In genomic region chr15:57703387-57703786, GRCh38 we compare ENCODE assay signal across 13 cellular contexts. TPM values are rescaled to one million over a fixed set of nuclear protein-coding genes. Genes with fewer than 3 reads are reported as not detected.
DNase-seq lines count a peak whose midpoint lies in the region; ATAC-seq and TF ChIP-seq lines count a peak whose summit lies in the region.
"Had no signal": no experiment of that assay in that cellular context is flagged by ENCODE, and none has a peak within 500 bp of the region (broad histone marks: within the 10 kb centered on the region; RNA-seq: fewer than 3 reads in every experiment).

No MANE protein-coding gene starts in this region.

- peaks cover 2 to 3% of the 10 kb centered on the region in 2 donors for H3K27me3 Mint-ChIP-seq in CD4-positive, alpha-beta memory T cell
- H3K27me3 Mint-ChIP-seq in T-cell (peaks cover 4 to 14% of the 10 kb centered on the region in 2 donors), endothelial cell (ENCODE audit: unreplicated experiment) (peaks cover 8% of the 10 kb centered on the region)

- peak overlapping the region; percentile 1 to 83 (median 66) for H3K4me3 Mint-ChIP-seq in CD4-positive, alpha-beta memory T cell
- H3K4me3 Mint-ChIP-seq in T-cell (peak overlapping the region in 2 of 3 donors; percentile 44 to 61), endothelial cell (ENCODE audit: unreplicated experiment) (no peak overlapping the region)

- H3K4me1 Mint-ChIP-seq in CD4-positive, alpha-beta memory T cell, result peaks cover 33 to 58% (median 48%) of the 10 kb centered on the region in 4 donors
- H3K4me1 Mint-ChIP-seq in T-cell (peaks cover 52 to 57% (median 56%) of the 10 kb centered on the region in 3 donors), endothelial cell (ENCODE audit: unreplicated experiment) (peaks cover 19% of the 10 kb centered on the region)

- peaks cover 0 to 10% of the 10 kb centered on the region in 2 donors for H3K36me3 Mint-ChIP-seq in CD4-positive, alpha-beta memory T cell
- no peaks in the 10 kb centered on the region for H3K36me3 Mint-ChIP-seq in T-cell
- H3K36me3 Mint-ChIP-seq in endothelial cell (ENCODE audit: low read depth, unreplicated experiment), result peaks cover 11% of the 10 kb centered on the region

- no peaks in the 10 kb centered on the region for H3K9me3 Mint-ChIP-seq in CD4-positive, alpha-beta memory T cell
- H3K9me3 Mint-ChIP-seq in T-cell (no peaks in the 10 kb centered on the region), endothelial cell (ENCODE audit: unreplicated experiment) (no peaks in the 10 kb centered on the region)

- peak; percentile 63 for ATAC-seq in DND-41 (ENCODE audit: insufficient read depth, low read depth)
- ATAC-seq in T-cell (replicated peaks in 1 of 4), result peak in 3 of 4 experiments; percentile 41 to 53 (median 49)
- ATAC-seq in GM21717 (IDR thresholded peaks at IDR 0.05; ENCODE audit: unreplicated experiment), result no peak

- TF ChIP-seq CTCF in DND-41 (IDR thresholded peaks at IDR 0.05; ENCODE audit: borderline replicate concordance, extremely low read depth, low read length, poor library complexity, severe bottlenecking) (no peak), endothelial cell (IDR thresholded peaks at IDR 0.05; ENCODE audit: unreplicated experiment) (no peak)

- no peak overlapping the region for H3K4me3 ChIP-seq in CD4-positive, alpha-beta memory T cell (ENCODE audit: low read length in 2 of 2)
- no peak overlapping the region for H3K4me3 ChIP-seq in DND-41 (ENCODE audit: low read depth in 1 of 2, low read length in 2 of 2)
- H3K4me3 ChIP-seq: hepatocyte, left ventricle myocardium inferior, suprapubic skin had no signal

- H3K4me2 ChIP-seq in DND-41 (ENCODE audit: insufficient read depth, low read length), result 0 out of 2 replicates have a peak overlapping the region, but pooled peaks have one; percentile 3
- H3K4me2 ChIP-seq: hepatocyte had no signal

- CTCF ChIA-PET in CD4-positive, alpha-beta memory T cell (lab: Charles Lee; ENCODE audit: partially characterized antibody), result interaction anchor here (0.7 to 1.4 kb wide), 2 partner anchors 28 to 143 kb away, joined by 4 read pairs; no protein-coding TSS in a partner anchor
- CTCF ChIA-PET in T-cell (lab: Charles Lee), result interaction anchor here in 1 of 2 donors (1.0 kb wide), 1 partner anchor 29 kb away, joined by 3 read pairs; no protein-coding TSS in a partner anchor

- intact Hi-C loops in CD4-positive, alpha-beta memory T cell (cut with micrococcal nuclease), result no loop called here
- intact Hi-C loops in head of caudate nucleus (cut with DNase I), result no loop called here

- peaks cover 41% of the 10 kb centered on the region for H3K4me1 ChIP-seq in CD4-positive, alpha-beta memory T cell (ENCODE audit: insufficient read depth, low read length)
- peaks cover 39% of the 10 kb centered on the region for H3K4me1 ChIP-seq in DND-41 (ENCODE audit: insufficient read depth, low read length)

- peaks cover 25% of the 10 kb centered on the region for H3K79me2 ChIP-seq in DND-41 (ENCODE audit: insufficient read depth, low read length)

- H3K9ac ChIP-seq in DND-41 (ENCODE audit: low read depth, low read length), result no peak overlapping the region

- POLR2A ChIA-PET in CD4-positive, alpha-beta memory T cell (lab: Charles Lee; ENCODE audit: partially characterized antibody), result no interaction called here
- POLR2A ChIA-PET in T-cell (lab: Charles Lee), result no interaction called here

- no peaks in the 10 kb centered on the region for H4K20me1 ChIP-seq in DND-41 (ENCODE audit: insufficient read depth, low read length)

- DNase-seq in CD4-positive, alpha-beta memory T cell, result peak; percentile 47 to 72 (median 54)
- DNase-seq in DND-41 (peak; percentile 34), T-cell (peak in 16 of 34 experiments; percentile 5 to 42 (median 16)), iris pigment epithelial cell (ENCODE audit: low read depth) (peak; percentile 20), head of caudate nucleus (no peak), endothelial cell (ENCODE audit: low spot score) (no peak)
- DNase-seq: Caco-2, erythroblast, left ventricle myocardium inferior, NCI-H187 had no signal

- H3K9me3 ChIP-seq in CD4-positive, alpha-beta memory T cell (ENCODE audit: control insufficient read depth in 1 of 2, low read length in 2 of 2), result no peaks in the 10 kb centered on the region
- no peaks in the 10 kb centered on the region for H3K9me3 ChIP-seq in DND-41 (ENCODE audit: insufficient read depth, low read length, severe bottlenecking)
- H3K9me3 ChIP-seq: Caco-2, left ventricle myocardium inferior, suprapubic skin had no signal

- no peak overlapping the region for H3K27ac ChIP-seq in CD4-positive, alpha-beta memory T cell (ENCODE audit: low read depth, low read length)
- H3K27ac ChIP-seq in DND-41 (ENCODE audit: low read length), result no peak overlapping the region
- H3K27ac ChIP-seq: hepatocyte, suprapubic skin had no signal

- no peak overlapping the region for H2AFZ ChIP-seq in DND-41 (ENCODE audit: low read depth, low read length)
- H2AFZ ChIP-seq: hepatocyte had no signal

- H3K27ac Mint-ChIP-seq in CD4-positive, alpha-beta memory T cell, result peak overlapping the region; percentile 50 to 94 (median 85)
- H3K27ac Mint-ChIP-seq in T-cell (peak overlapping the region; percentile 66 to 86), endothelial cell (ENCODE audit: unreplicated experiment) (no peak overlapping the region)

- no peaks in the 10 kb centered on the region for H3K27me3 ChIP-seq in CD4-positive, alpha-beta memory T cell (ENCODE audit: insufficient read depth, low read length)
- peaks cover 3% of the 10 kb centered on the region for H3K27me3 ChIP-seq in DND-41 (ENCODE audit: insufficient read depth, low read length, poor library complexity)
- H3K27me3 ChIP-seq: hepatocyte, suprapubic skin had no signal

- H3K36me3 ChIP-seq in CD4-positive, alpha-beta memory T cell (ENCODE audit: insufficient read depth, low read length), result no peaks in the 10 kb centered on the region
- no peaks in the 10 kb centered on the region; the same call in 1 of the 2 replicates for H3K36me3 ChIP-seq in DND-41 (ENCODE audit: insufficient read depth, low read length)
- H3K36me3 ChIP-seq: suprapubic skin had no signal

RNA-seq across cellular contexts. Expression of gene POLR2M, which starts 3.1 kb away (rescaled TPM):
- 10 to 100 TPM; 86.5 to 97.3 TPM for total RNA-seq in CD4-positive, alpha-beta memory T cell
- polyA plus RNA-seq in CD4-positive, alpha-beta memory T cell, result 10 to 100 TPM; 49.8 to 69.5 TPM
- total RNA-seq in T-cell (10 to 100 TPM; 85.7 to 98.0 (median 91.4) TPM), endothelial cell (ENCODE audit: unreplicated experiment) (70.8 TPM)

Comparison
In these comparisons a context has a peak if more than half of its experiments do, and no peak if none do; other contexts are left out.
1. DNase-seq: peak in CD4-positive, alpha-beta memory T cell (5 of 5), DND-41 (single experiment) and iris pigment epithelial cell (single experiment); none in head of caudate nucleus (0 of 42) and endothelial cell (single experiment).